ENCODE assay signal across 1 cellular context in the genomic region with DNA sequence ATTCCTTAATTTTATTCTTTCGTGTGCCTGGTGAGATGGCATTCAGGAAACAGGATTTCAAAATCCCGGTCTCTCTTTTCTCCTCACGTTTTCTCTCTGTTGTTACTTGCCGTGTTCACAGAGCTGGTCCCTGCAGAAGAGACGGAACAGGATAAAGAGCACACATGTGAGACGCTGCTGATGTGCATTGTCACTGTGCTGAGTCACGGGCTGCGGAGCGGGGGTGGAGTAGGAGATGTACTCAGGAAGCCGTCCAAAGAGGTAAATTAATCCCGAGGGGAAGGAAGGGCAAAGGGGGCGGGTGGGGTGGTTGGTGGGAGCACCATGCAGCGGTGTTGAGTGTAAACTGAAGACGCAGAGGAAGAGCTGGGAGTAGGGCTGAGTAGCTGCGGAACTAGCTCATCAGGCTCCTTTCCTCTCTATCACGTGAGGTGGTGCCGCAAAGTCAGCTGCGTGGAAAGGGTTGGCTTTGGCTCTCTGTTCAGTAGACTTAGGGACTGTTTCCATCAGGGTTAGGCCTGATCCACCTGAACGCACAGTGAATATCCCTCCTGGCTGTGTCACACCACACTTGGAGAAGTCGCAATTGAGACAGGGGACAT.
TF ChIP-seq lines count a peak whose summit lies in the region.

No MANE protein-coding gene starts in this region.

TF ChIP-seq in K562, 482 proteins besides CTCF, POLR2A, EP300 and RAD21 (continued from another document):
- TF ChIP-seq, protein P1, sequence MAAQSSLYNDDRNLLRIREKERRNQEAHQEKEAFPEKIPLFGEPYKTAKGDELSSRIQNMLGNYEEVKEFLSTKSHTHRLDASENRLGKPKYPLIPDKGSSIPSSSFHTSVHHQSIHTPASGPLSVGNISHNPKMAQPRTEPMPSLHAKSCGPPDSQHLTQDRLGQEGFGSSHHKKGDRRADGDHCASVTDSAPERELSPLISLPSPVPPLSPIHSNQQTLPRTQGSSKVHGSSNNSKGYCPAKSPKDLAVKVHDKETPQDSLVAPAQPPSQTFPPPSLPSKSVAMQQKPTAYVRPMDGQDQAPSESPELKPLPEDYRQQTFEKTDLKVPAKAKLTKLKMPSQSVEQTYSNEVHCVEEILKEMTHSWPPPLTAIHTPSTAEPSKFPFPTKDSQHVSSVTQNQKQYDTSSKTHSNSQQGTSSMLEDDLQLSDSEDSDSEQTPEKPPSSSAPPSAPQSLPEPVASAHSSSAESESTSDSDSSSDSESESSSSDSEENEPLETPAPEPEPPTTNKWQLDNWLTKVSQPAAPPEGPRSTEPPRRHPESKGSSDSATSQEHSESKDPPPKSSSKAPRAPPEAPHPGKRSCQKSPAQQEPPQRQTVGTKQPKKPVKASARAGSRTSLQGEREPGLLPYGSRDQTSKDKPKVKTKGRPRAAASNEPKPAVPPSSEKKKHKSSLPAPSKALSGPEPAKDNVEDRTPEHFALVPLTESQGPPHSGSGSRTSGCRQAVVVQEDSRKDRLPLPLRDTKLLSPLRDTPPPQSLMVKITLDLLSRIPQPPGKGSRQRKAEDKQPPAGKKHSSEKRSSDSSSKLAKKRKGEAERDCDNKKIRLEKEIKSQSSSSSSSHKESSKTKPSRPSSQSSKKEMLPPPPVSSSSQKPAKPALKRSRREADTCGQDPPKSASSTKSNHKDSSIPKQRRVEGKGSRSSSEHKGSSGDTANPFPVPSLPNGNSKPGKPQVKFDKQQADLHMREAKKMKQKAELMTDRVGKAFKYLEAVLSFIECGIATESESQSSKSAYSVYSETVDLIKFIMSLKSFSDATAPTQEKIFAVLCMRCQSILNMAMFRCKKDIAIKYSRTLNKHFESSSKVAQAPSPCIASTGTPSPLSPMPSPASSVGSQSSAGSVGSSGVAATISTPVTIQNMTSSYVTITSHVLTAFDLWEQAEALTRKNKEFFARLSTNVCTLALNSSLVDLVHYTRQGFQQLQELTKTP (IDR thresholded peaks at IDR 0.05; ENCODE audit: low read depth in 1 of 2, partially characterized antibody in 2 of 2), result peak; percentile 64 to 84
- TF ChIP-seq ZNF445 (CRISPR knock-in tag; IDR thresholded peaks at IDR 0.05; ENCODE audit: low read depth), result no peak
- TF ChIP-seq, protein P2, sequence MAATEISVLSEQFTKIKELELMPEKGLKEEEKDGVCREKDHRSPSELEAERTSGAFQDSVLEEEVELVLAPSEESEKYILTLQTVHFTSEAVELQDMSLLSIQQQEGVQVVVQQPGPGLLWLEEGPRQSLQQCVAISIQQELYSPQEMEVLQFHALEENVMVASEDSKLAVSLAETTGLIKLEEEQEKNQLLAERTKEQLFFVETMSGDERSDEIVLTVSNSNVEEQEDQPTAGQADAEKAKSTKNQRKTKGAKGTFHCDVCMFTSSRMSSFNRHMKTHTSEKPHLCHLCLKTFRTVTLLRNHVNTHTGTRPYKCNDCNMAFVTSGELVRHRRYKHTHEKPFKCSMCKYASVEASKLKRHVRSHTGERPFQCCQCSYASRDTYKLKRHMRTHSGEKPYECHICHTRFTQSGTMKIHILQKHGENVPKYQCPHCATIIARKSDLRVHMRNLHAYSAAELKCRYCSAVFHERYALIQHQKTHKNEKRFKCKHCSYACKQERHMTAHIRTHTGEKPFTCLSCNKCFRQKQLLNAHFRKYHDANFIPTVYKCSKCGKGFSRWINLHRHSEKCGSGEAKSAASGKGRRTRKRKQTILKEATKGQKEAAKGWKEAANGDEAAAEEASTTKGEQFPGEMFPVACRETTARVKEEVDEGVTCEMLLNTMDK (IDR thresholded peaks at IDR 0.05; ENCODE audit: borderline replicate concordance, insufficient read depth, low read depth, low read length, poor library complexity, severe bottlenecking), result no peak
- TF ChIP-seq, protein P3, sequence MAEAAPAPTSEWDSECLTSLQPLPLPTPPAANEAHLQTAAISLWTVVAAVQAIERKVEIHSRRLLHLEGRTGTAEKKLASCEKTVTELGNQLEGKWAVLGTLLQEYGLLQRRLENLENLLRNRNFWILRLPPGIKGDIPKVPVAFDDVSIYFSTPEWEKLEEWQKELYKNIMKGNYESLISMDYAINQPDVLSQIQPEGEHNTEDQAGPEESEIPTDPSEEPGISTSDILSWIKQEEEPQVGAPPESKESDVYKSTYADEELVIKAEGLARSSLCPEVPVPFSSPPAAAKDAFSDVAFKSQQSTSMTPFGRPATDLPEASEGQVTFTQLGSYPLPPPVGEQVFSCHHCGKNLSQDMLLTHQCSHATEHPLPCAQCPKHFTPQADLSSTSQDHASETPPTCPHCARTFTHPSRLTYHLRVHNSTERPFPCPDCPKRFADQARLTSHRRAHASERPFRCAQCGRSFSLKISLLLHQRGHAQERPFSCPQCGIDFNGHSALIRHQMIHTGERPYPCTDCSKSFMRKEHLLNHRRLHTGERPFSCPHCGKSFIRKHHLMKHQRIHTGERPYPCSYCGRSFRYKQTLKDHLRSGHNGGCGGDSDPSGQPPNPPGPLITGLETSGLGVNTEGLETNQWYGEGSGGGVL (CRISPR knock-in tag; IDR thresholded peaks at IDR 0.05), result no peak
- TF ChIP-seq ZNF766 (CRISPR knock-in tag; conservative IDR thresholded peaks at IDR 0.05), result no peak; the same call in none of the 2 replicates
- TF ChIP-seq MAFG (tag; conservative IDR thresholded peaks at IDR 0.05), result peak; percentile 99
- TF ChIP-seq ZNF217 (CRISPR knock-in tag; IDR thresholded peaks at IDR 0.05), result no peak
- no peak for TF ChIP-seq TSC22D4 (tag; IDR thresholded peaks at IDR 0.05)
- no peak for TF ChIP-seq DNMT1 (IDR thresholded peaks at IDR 0.05)
- peak; percentile 86 for TF ChIP-seq GATAD2A (IDR thresholded peaks at IDR 0.05)
- TF ChIP-seq, protein P4, sequence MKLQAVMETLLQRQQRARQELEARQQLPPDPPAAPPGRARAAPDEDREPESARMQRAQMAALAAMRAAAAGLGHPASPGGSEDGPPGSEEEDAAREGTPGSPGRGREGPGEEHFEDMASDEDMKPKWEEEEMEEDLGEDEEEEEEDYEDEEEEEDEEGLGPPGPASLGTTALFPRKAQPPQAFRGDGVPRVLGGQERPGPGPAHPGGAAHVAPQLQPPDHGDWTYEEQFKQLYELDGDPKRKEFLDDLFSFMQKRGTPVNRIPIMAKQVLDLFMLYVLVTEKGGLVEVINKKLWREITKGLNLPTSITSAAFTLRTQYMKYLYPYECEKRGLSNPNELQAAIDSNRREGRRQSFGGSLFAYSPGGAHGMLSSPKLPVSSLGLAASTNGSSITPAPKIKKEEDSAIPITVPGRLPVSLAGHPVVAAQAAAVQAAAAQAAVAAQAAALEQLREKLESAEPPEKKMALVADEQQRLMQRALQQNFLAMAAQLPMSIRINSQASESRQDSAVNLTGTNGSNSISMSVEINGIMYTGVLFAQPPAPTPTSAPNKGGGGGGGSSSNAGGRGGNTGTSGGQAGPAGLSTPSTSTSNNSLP (IDR thresholded peaks at IDR 0.05; ENCODE audit: borderline replicate concordance, low read depth, low read length), result peak; percentile 83
- TF ChIP-seq FOXA1 (IDR thresholded peaks at IDR 0.05; ENCODE audit: borderline replicate concordance), result no peak
- peak; percentile 58; the same call in 1 of the 2 replicates for TF ChIP-seq LARP7 (IDR thresholded peaks at IDR 0.05)
- TF ChIP-seq SMAD3 (CRISPR knock-in tag; conservative IDR thresholded peaks at IDR 0.05), result peak; percentile 78
- no peak for TF ChIP-seq BDP1 (IDR thresholded peaks at IDR 0.05; ENCODE audit: insufficient read depth, insufficient read length)
- peak; percentile 42 to 86; a peak in 3 of 4 replicates for TF ChIP-seq KDM1A (IDR thresholded peaks at IDR 0.05)
- TF ChIP-seq SRSF9 (IDR thresholded peaks at IDR 0.05; ENCODE audit: borderline replicate concordance, low read depth, low read length), result no peak
TF ChIP-seq in K562: peak in this region for 182.
